16 cellular contexts compared by ENCODE assay signal in genomic region chr3:127092776-127093175, GRCh38.
"Had no signal": no experiment of that assay in that cellular context is flagged by ENCODE, and none has a peak within 500 bp of the region (broad histone marks: within the 10 kb centered on the region; RNA-seq: fewer than 3 reads in every experiment).

No MANE protein-coding gene starts in this region.

- H3K36me3 ChIP-seq: adrenal gland, colonic mucosa, gastrocnemius medialis, lower lobe of right lung, stomach, uterus had no signal

- H3K4me1 Mint-ChIP-seq: mesothelial cell of epicardium; naive thymus-derived CD4-positive, alpha-beta T cell; T-helper 17 cell had no signal

- H3K27ac Mint-ChIP-seq: activated T-helper 2 cell treated with anti-CD3 and anti-CD28 coated beads, Interferon-gamma antibody, Interleukin-2, Interleukin-4, amounts not matched to agents 10 μg/mL and 5 μg/mL and 100 μg/mL, durations not matched to agents 14 hours and 24 hours and 36 hours; mesothelial cell of epicardium; naive thymus-derived CD4-positive, alpha-beta T cell; T-helper 17 cell had no signal

- H3K9me3 Mint-ChIP-seq: activated T-helper 2 cell treated with anti-CD3 and anti-CD28 coated beads, Interferon-gamma antibody, Interleukin-2, Interleukin-4, amounts not matched to agents 10 μg/mL and 5 μg/mL and 100 μg/mL, durations not matched to agents 14 hours and 24 hours and 36 hours had no signal

- H3K27ac ChIP-seq: adrenal gland, colonic mucosa, gastrocnemius medialis, lower lobe of right lung, stomach, uterus had no signal

- H3K4me1 ChIP-seq: adrenal gland, colonic mucosa, gastrocnemius medialis, lower lobe of right lung, uterus had no signal

- DNase-seq: activated CD4-positive, alpha-beta T cell treated with anti-CD3 and anti-CD28 coated beads, Interleukin-2, amount 50 U/mL, for 1 hour; activated naive CD4-positive, alpha-beta T cell treated with anti-CD3 and anti-CD28 coated beads, Interleukin-2, amount 50 U/mL, for 16 hours; activated T-cell treated with anti-CD3 and anti-CD28 coated beads for 4 hours; adrenal gland; colonic mucosa; effector CD8-positive, alpha-beta T cell; gastrocnemius medialis; kidney glomerular epithelial cell; lower lobe of right lung; naive thymus-derived CD4-positive, alpha-beta T cell; stimulated activated CD4-positive, alpha-beta T cell treated with anti-CD3 and anti-CD28 coated beads, Interleukin-4, amount 100 ng/mL, for 4 hours; stomach; T-helper 17 cell; uterus had no signal

- H3K27me3 ChIP-seq: adrenal gland, colonic mucosa, gastrocnemius medialis, uterus had no signal

- H3K4me3 ChIP-seq: adrenal gland, colonic mucosa, gastrocnemius medialis, lower lobe of right lung, stomach, uterus had no signal

- H3K9me3 ChIP-seq: adrenal gland, colonic mucosa, lower lobe of right lung, uterus had no signal

- ATAC-seq: gastrocnemius medialis; lower lobe of right lung; naive thymus-derived CD4-positive, alpha-beta T cell; T-helper 17 cell had no signal

- H3K4me3 Mint-ChIP-seq: mesothelial cell of epicardium; naive thymus-derived CD4-positive, alpha-beta T cell; T-helper 17 cell had no signal

- H3K36me3 Mint-ChIP-seq: naive thymus-derived CD4-positive, alpha-beta T cell had no signal
